15 cellular contexts compared by ENCODE assay signal in genomic region chr9:19495186-19496028, GRCh38.
A peak's percentile ranks its signal among the peaks of the same experiment; 100 is the strongest.
DNase-seq lines count a peak whose midpoint lies in the region; ATAC-seq, FAIRE-seq and TF ChIP-seq lines count a peak whose summit lies in the region.
"Had no signal": no experiment of that assay in that cellular context is flagged by ENCODE, and none has a peak within 500 bp of the region (broad histone marks: within the 10 kb centered on the region; RNA-seq: fewer than 3 reads in every experiment).

No MANE protein-coding gene starts in this region.

- peaks cover 4% of the 10 kb centered on the region for H3K27me3 Mint-ChIP-seq in GM23338 (ENCODE audit: insufficient read depth, low read depth, poor library complexity)

- no peak for TF ChIP-seq EP300 in K562 (IDR thresholded peaks at IDR 0.05; ENCODE audit: low read length)

- H3K4me2 ChIP-seq in GM23338: no peak overlapping the region
- no peak overlapping the region for H3K4me2 ChIP-seq in K562 (ENCODE audit: insufficient read depth, low read length)
- H3K4me2 ChIP-seq in keratinocyte (ENCODE audit: control insufficient read depth, extremely low read depth, insufficient read depth, low read depth, low read length): no peak overlapping the region

- in situ Hi-C loops in K562 (cut with MboI): no loop called here

- POLR2A ChIA-PET in K562 (lab: Yijun Ruan, JAX): no interaction called here

- no peak overlapping the region for H3K27ac Mint-ChIP-seq in GM23338
- H3K27ac Mint-ChIP-seq: CD4-positive, alpha-beta memory T cell had no signal

- intact Hi-C loops in K562 (cut with micrococcal nuclease): no loop called here

- H4K20me1 ChIP-seq in GM23338 (replicated peaks; ENCODE audit: insufficient read depth): no peaks in the 10 kb centered on the region
- H4K20me1 ChIP-seq in K562 (replicated peaks; ENCODE audit: control insufficient read depth, insufficient read depth, low read length): no peaks in the 10 kb centered on the region
- no peaks in the 10 kb centered on the region for H4K20me1 ChIP-seq in keratinocyte (ENCODE audit: control insufficient read depth, extremely low read depth, insufficient read depth, low read length)

- H3K36me3 Mint-ChIP-seq in GM23338 (ENCODE audit: low read depth): no peaks in the 10 kb centered on the region
- H3K36me3 Mint-ChIP-seq: CD4-positive, alpha-beta memory T cell had no signal

- no peaks in the 10 kb centered on the region for H3K36me3 ChIP-seq in BE2C
- no peaks in the 10 kb centered on the region for H3K36me3 ChIP-seq in GM23338 (ENCODE audit: insufficient read depth)
- H3K36me3 ChIP-seq in K562 (ENCODE audit: control insufficient read depth, insufficient read depth, low read length): no peaks in the 10 kb centered on the region
- H3K36me3 ChIP-seq in keratinocyte (ENCODE audit: control insufficient read depth in 2 of 2, extremely low read depth in 1 of 2, insufficient read depth in 2 of 2, low read length in 2 of 2): no peaks in the 10 kb centered on the region
- H3K36me3 ChIP-seq: MG63 had no signal

- no peak for TF ChIP-seq POLR2A in K562 (conservative IDR thresholded peaks at IDR 0.05)

- BruUV-seq in K562 (replicated peaks; lab: Mats Ljungman, UMichigan): no TSS peak

- FAIRE-seq in K562 (lab: Jason Lieb, UNC) (no peak), keratinocyte (lab: Jason Lieb, UNC) (peak; percentile 29)

- 6% methylated on average over 8 of the region's 9 CpGs for WGBS in K562 (ENCODE audit: insufficient coverage, low coverage, missing lambda C conversion rate)

- no peaks in the 10 kb centered on the region for H3K4me1 ChIP-seq in BE2C
- no peaks in the 10 kb centered on the region for H3K4me1 ChIP-seq in GM23338 (ENCODE audit: insufficient read depth)
- H3K4me1 ChIP-seq in K562 (replicated peaks in 1 of 2; ENCODE audit: control insufficient read depth in 2 of 2, insufficient read depth in 2 of 2, low read length in 2 of 2): peaks cover 3 to 5% of the 10 kb centered on the region in 2 experiments; a peak in 3 of 5 replicates
- H3K4me1 ChIP-seq in keratinocyte (ENCODE audit: control insufficient read depth, extremely low read depth, insufficient read depth, low read length): peaks cover 7% of the 10 kb centered on the region

- DNase-seq in BE2C (no peak), GM23338 (ENCODE audit: low spot score) (peak; percentile 26), K562 (ENCODE audit: extremely low read depth in 1 of 4, low spot score in 3 of 4) (no peak), keratinocyte (ENCODE audit: low read depth, low spot score) (no peak), AG08396 (ENCODE audit: low spot score) (no peak), NCI-H748 treated with DMSO at 0.1 percent for 48 hours (lab: John Stamatoyannopoulos, UW) (no peak)
- DNase-seq in stimulated activated CD4-positive, alpha-beta T cell treated with anti-CD3 and anti-CD28 coated beads, Interleukin-12 subunit alpha, Interleukin-12 subunit beta, amount 100 ng/mL, for 4 hours: no peak
- DNase-seq: CD4-positive, alpha-beta memory T cell; KG1; MG63; NCI-H1105; NCI-H1694 treated with DMSO at 0.1 percent for 48 hours; NCI-H510A; PC-3 had no signal

- TF ChIP-seq RAD21 in K562 (CRISPR knock-in tag; conservative IDR thresholded peaks at IDR 0.05 in 1 of 2, IDR thresholded peaks at IDR 0.05 in 1 of 2): 0 out of 4 replicates have a peak, but pooled peaks of 1 of the 2 experiments have one; percentile 14

- no peak overlapping the region for H3K4me3 Mint-ChIP-seq in GM23338
- H3K4me3 Mint-ChIP-seq: CD4-positive, alpha-beta memory T cell had no signal

- H2AFZ ChIP-seq in GM23338 (no peak overlapping the region), K562 (ENCODE audit: low read depth, low read length) (no peak overlapping the region), keratinocyte (ENCODE audit: control insufficient read depth, low read length) (no peak overlapping the region)

- H3K9ac ChIP-seq in K562 (ENCODE audit: insufficient read depth in 1 of 2, low read depth in 2 of 2, low read length in 2 of 2) (no peak overlapping the region), keratinocyte (ENCODE audit: control insufficient read depth, extremely low read depth, insufficient read depth, low read length) (no peak overlapping the region)

- peaks cover 3% of the 10 kb centered on the region; the same call in 1 of the 3 replicates for H3K4me1 Mint-ChIP-seq in GM23338

- no peak overlapping the region for H3K4me3 ChIP-seq in BE2C (ENCODE audit: low read depth, low read length)
- no peak overlapping the region for H3K4me3 ChIP-seq in GM23338
- H3K4me3 ChIP-seq in K562: no peak overlapping the region
- no peak overlapping the region for H3K4me3 ChIP-seq in keratinocyte (ENCODE audit: control insufficient read depth in 2 of 3, extremely low read depth in 1 of 3, insufficient read depth in 2 of 3, low read depth in 1 of 3, low read length in 3 of 3)
- H3K4me3 ChIP-seq: MG63 had no signal

- peaks cover under 1% of the 10 kb centered on the region; the same call in 2 of the 3 replicates for H3K9me3 Mint-ChIP-seq in GM23338

- dilution Hi-C loops in keratinocyte (cut with MboI; ENCODE audit: extremely low pct_ligation_motif_present, low sequenced_read_pairs): no loop called here

- H3F3A ChIP-seq in GM23338 (replicated peaks; ENCODE audit: low read depth): no peaks in the 10 kb centered on the region

- peak; percentile 56 for ATAC-seq in GM23338
- no peak for ATAC-seq in K562
- no peak for ATAC-seq in GM21737 (IDR thresholded peaks at IDR 0.05; ENCODE audit: unreplicated experiment)
- ATAC-seq: PC-3 had no signal

- H3K9me2 ChIP-seq in GM23338 (ENCODE audit: insufficient read depth): no peaks in the 10 kb centered on the region

- no peak overlapping the region for H3K27ac ChIP-seq in GM23338 (ENCODE audit: low read depth)
- H3K27ac ChIP-seq in K562 (ENCODE audit: extremely low read depth, low read depth, low read length): no peak overlapping the region
- no peak overlapping the region for H3K27ac ChIP-seq in keratinocyte (ENCODE audit: control insufficient read depth, insufficient read depth, low read length)

- H3K79me2 ChIP-seq in GM23338 (replicated peaks; ENCODE audit: insufficient read depth): no peaks in the 10 kb centered on the region
- no peaks in the 10 kb centered on the region for H3K79me2 ChIP-seq in K562 (ENCODE audit: control insufficient read depth, insufficient read depth, low read length)
- H3K79me2 ChIP-seq in keratinocyte (ENCODE audit: control insufficient read depth, insufficient read depth, low read length): no peaks in the 10 kb centered on the region

- no peaks in the 10 kb centered on the region; the same call in 1 of the 2 replicates for H3K27me3 ChIP-seq in BE2C
- no peaks in the 10 kb centered on the region for H3K27me3 ChIP-seq in GM23338 (ENCODE audit: insufficient read depth)
- no peaks in the 10 kb centered on the region for H3K27me3 ChIP-seq in K562 (ENCODE audit: control insufficient read depth in 2 of 2, insufficient read depth in 2 of 2, low read length in 2 of 2)
- H3K27me3 ChIP-seq in keratinocyte (ENCODE audit: control insufficient read depth, extremely low read depth, insufficient read depth, low read length): peaks cover 3% of the 10 kb centered on the region

- TF ChIP-seq CTCF in BE2C (IDR thresholded peaks at IDR 0.05; ENCODE audit: low read depth, low read length): 0 out of 2 replicates have a peak, but pooled peaks have one; percentile 1
- TF ChIP-seq CTCF in GM23338 (conservative IDR thresholded peaks at IDR 0.05; ENCODE audit: low read depth in 2 of 2): peak; percentile 39 to 63
- TF ChIP-seq CTCF in K562 (IDR thresholded peaks at IDR 0.05 in 2 of 3, conservative IDR thresholded peaks at IDR 0.05 in 1 of 3; ENCODE audit: insufficient read depth in 2 of 3, low read depth in 1 of 3, low read length in 3 of 3): 0 out of 6 replicates have a peak, but pooled peaks of 1 of the 3 experiments have one; percentile 7
- TF ChIP-seq CTCF in keratinocyte (optimal IDR thresholded peaks at IDR 0.05 in 1 of 3, IDR thresholded peaks at IDR 0.05 in 1 of 3, conservative IDR thresholded peaks at IDR 0.05 in 1 of 3; ENCODE audit: extremely low read depth in 1 of 3, insufficient read depth in 2 of 3, low read length in 3 of 3): peak in 1 of 3 experiments; percentile 24

- no peaks in the 10 kb centered on the region for H3K9me1 ChIP-seq in K562 (ENCODE audit: control insufficient read depth, insufficient read depth, low read length)
- no peaks in the 10 kb centered on the region for H3K9me1 ChIP-seq in keratinocyte (ENCODE audit: control insufficient read depth, extremely low read depth, insufficient read depth, low read length)

- CTCF ChIA-PET in K562 (lab: Yijun Ruan, JAX; ENCODE audit: low intra/inter-chr PET ratio): no interaction called here

- no peaks in the 10 kb centered on the region for H3K9me3 ChIP-seq in BE2C
- no peaks in the 10 kb centered on the region for H3K9me3 ChIP-seq in K562 (replicated peaks; ENCODE audit: control insufficient read depth, insufficient read depth, low read depth, low read length)
- H3K9me3 ChIP-seq in keratinocyte (ENCODE audit: control insufficient read depth, low read depth, low read length): no peaks in the 10 kb centered on the region
- H3K9me3 ChIP-seq: MG63 had no signal

TF ChIP-seq in GM23338, 12 proteins besides CTCF, POLR2A, EP300 and RAD21 (continues in another document):
- TF ChIP-seq CREB1 (CRISPR knock-in tag; IDR thresholded peaks at IDR 0.05; ENCODE audit: low read depth): no peak
- TF ChIP-seq EZH2phosphoT487 (IDR thresholded peaks at IDR 0.05; ENCODE audit: unreplicated experiment): no peak
- no peak for TF ChIP-seq ZNF114 (CRISPR knock-in tag; IDR thresholded peaks at IDR 0.05)

TF ChIP-seq in K562, 482 proteins besides CTCF, POLR2A, EP300 and RAD21:
- peak; percentile 35; the same call in 1 of the 2 replicates for TF ChIP-seq TCF3 (CRISPR knock-in tag; IDR thresholded peaks at IDR 0.05)
- no peak for TF ChIP-seq DACH1 (IDR thresholded peaks at IDR 0.05; ENCODE audit: partially characterized antibody)
TF ChIP-seq in K562: peak in this region for 1.
